ENCODE assay signal across 8 cellular contexts in genomic region chrX:155056877-155057792, GRCh38. TPM values are rescaled to one million over a fixed set of nuclear protein-coding genes. Genes with fewer than 3 reads are reported as not detected.
DNase-seq lines count a peak whose midpoint lies in the region; TF ChIP-seq lines count a peak whose summit lies in the region.

No MANE protein-coding gene starts in this region.

- H3K27me3 ChIP-seq in H7 (ENCODE audit: control insufficient read depth, insufficient read depth, low read length): no peaks in the 10 kb centered on the region

- H3K4me3 ChIP-seq in H7 (ENCODE audit: insufficient read depth, low read depth, low read length): no peak overlapping the region

- peak; percentile 66 for TF ChIP-seq CTCF in GM10266 (IDR thresholded peaks at IDR 0.05; ENCODE audit: control insufficient read depth, insufficient read depth, low read depth, missing control alignments)

- no peaks in the 10 kb centered on the region for H3K36me3 ChIP-seq in H7 (replicated peaks; ENCODE audit: control insufficient read depth, insufficient read depth, low read length)

- DNase-seq in GM10266 (ENCODE audit: extremely low spot score) (peak; percentile 20), H7 (peak; percentile 32), NCI-H1048 (lab: John Stamatoyannopoulos, UW) (peak; percentile 32), dermis blood vessel endothelial cell (peak; percentile 87), left kidney (ENCODE audit: low read depth, low spot score) (peak; percentile 85), middle frontal gyrus (ENCODE audit: extremely low spot score, low spot score) (no peak)
- DNase-seq in activated CD4-positive, alpha-beta T cell treated with anti-CD3 and anti-CD28 coated beads for 1 hour: peak; percentile 27
- DNase-seq in stimulated activated CD4-positive, alpha-beta T cell treated with anti-CD3 and anti-CD28 coated beads, Interleukin-4, amount 100 ng/mL, for 24 hours: peak; percentile 40

RNA-seq across cellular contexts. Expression of gene CMC4, which starts 13.8 kb away (rescaled TPM):
- total RNA-seq in H7 (2014; rRNA removed; shearing (Covaris generic)): 10.0 and 13.4 TPM in 2 replicates
- total RNA-seq in dermis blood vessel endothelial cell: 11.7 and 16.3 TPM in 2 replicates

RNA-seq across cellular contexts. Expression of gene MTCP1, which starts 13.8 kb away (rescaled TPM):
- 5.9 and 9.3 TPM in 2 replicates for total RNA-seq in H7 (2014; rRNA removed; shearing (Covaris generic))
- total RNA-seq in dermis blood vessel endothelial cell: 3.1 and 9.9 TPM in 2 replicates

RNA-seq across cellular contexts. Expression of gene BRCC3, which starts 14.2 kb away (rescaled TPM):
- total RNA-seq in H7 (2014; rRNA removed; shearing (Covaris generic)): 7.9 and 9.9 TPM in 2 replicates
- 17.4 and 28.9 TPM in 2 replicates for total RNA-seq in dermis blood vessel endothelial cell

RNA-seq across cellular contexts. Expression of gene FUNDC2, which starts 30.5 kb away (rescaled TPM):
- 50.0 and 56.0 TPM in 2 replicates for total RNA-seq in H7 (2014; rRNA removed; shearing (Covaris generic))
- 84.2 and 95.1 TPM in 2 replicates for total RNA-seq in dermis blood vessel endothelial cell

RNA-seq across cellular contexts. Expression of gene F8, which starts 34.6 kb away (rescaled TPM):
- total RNA-seq in H7 (2014; rRNA removed; shearing (Covaris generic)): 1.4 and 2.1 TPM in 2 replicates
- 12.4 and 19.1 TPM in 2 replicates for total RNA-seq in dermis blood vessel endothelial cell
